Comparison of ENCODE assay signal across 10 cellular contexts in genomic region chr4:184385705-184386141, GRCh38.
A peak's percentile ranks its signal among the peaks of the same experiment; 100 is the strongest.
DNase-seq lines count a peak whose midpoint lies in the region; ATAC-seq, FAIRE-seq and TF ChIP-seq lines count a peak whose summit lies in the region.
"Had no signal": no experiment of that assay in that cellular context is flagged by ENCODE, and none has a peak within 500 bp of the region (broad histone marks: within the 10 kb centered on the region; RNA-seq: fewer than 3 reads in every experiment).

No MANE protein-coding gene starts in this region.

- H3K27ac Mint-ChIP-seq in osteocyte (ENCODE audit: unreplicated experiment) = peak overlapping the region; percentile 88

- POLR2A ChIA-PET in Panc1 (lab: Charles Lee) = no interaction called here

- H3K4me3 Mint-ChIP-seq in osteocyte (ENCODE audit: unreplicated experiment) = no peak overlapping the region

- no peak for DNase-seq in GM12891 (ENCODE audit: insufficient read length, low spot score)
- DNase-seq in Panc1 (ENCODE audit: low read depth, low spot score) = no peak
- peak; percentile 39 for DNase-seq in fibroblast of pulmonary artery (ENCODE audit: low read depth)
- no peak for DNase-seq in osteocyte (ENCODE audit: extremely low spot score, unreplicated experiment)
- DNase-seq in hepatic stellate cell (ENCODE audit: low spot score) = no peak
- DNase-seq in SK-N-DZ (ENCODE audit: low spot score) = no peak
- no peak for DNase-seq in HT-29 (ENCODE audit: low spot score)
- DNase-seq: activated T-cell treated with anti-CD3 and anti-CD28 coated beads for 4 hours, NCI-H345 had no signal

- in situ Hi-C loops in Panc1 (cut with HindIII; ENCODE audit: low pct_unique_long_range_greater_than_20kb, low sequenced_read_pairs) = no loop called here

- BruUV-seq in Panc1 (replicated peaks; lab: Mats Ljungman, UMichigan) = no TSS peak

- CTCF ChIA-PET in Panc1 (lab: Charles Lee) = no interaction called here

- ATAC-seq in Panc1 (0 out of 2 replicates have a peak, but pooled peaks have one; percentile 15), HG03139 (IDR thresholded peaks at IDR 0.05; ENCODE audit: unreplicated experiment) (no peak)

- peak; percentile 91 for FAIRE-seq in GM12891 (lab: Jason Lieb, UNC)

- intact Hi-C loops in Panc1 (cut with micrococcal nuclease; ENCODE audit: unreplicated experiment) = loop anchor here (10.0 kb wide), 1 partner anchor 121 kb away; no protein-coding TSS in a partner anchor

- no peaks in the 10 kb centered on the region for H3K27me3 Mint-ChIP-seq in osteocyte (ENCODE audit: unreplicated experiment)

- H3K4me3 ChIP-seq in Panc1 (ENCODE audit: low read depth in 2 of 2, low read length in 2 of 2) (no peak overlapping the region), fibroblast of pulmonary artery (replicated peaks; ENCODE audit: low read depth, low read length) (no peak overlapping the region)

- no peaks in the 10 kb centered on the region for H3K27me3 ChIP-seq in Panc1 (ENCODE audit: control insufficient read depth, insufficient read depth, low read length)

- H3K4me1 ChIP-seq in Panc1 (ENCODE audit: control insufficient read depth, insufficient read depth, low read length) = peaks cover 39% of the 10 kb centered on the region

- H3K27ac ChIP-seq in Panc1 (ENCODE audit: low read length) = peak overlapping the region; percentile 79

- peaks cover 36% of the 10 kb centered on the region for H3K36me3 Mint-ChIP-seq in osteocyte (ENCODE audit: unreplicated experiment)

- TF ChIP-seq CTCF in Panc1 (IDR thresholded peaks at IDR 0.05) = no peak
- TF ChIP-seq CTCF in fibroblast of pulmonary artery (IDR thresholded peaks at IDR 0.05; ENCODE audit: low read length, missing control alignments) = no peak
- no peak for TF ChIP-seq CTCF in osteocyte (IDR thresholded peaks at IDR 0.05)

- H3K9me3 ChIP-seq in Panc1 (ENCODE audit: control insufficient read depth, insufficient read depth, low read depth, low read length) = no peaks in the 10 kb centered on the region

- H3K4me1 Mint-ChIP-seq in osteocyte (ENCODE audit: unreplicated experiment) = peaks cover 38% of the 10 kb centered on the region

- TF ChIP-seq POLR2A in GM12891 (IDR thresholded peaks at IDR 0.05; ENCODE audit: low read depth, low read length) = no peak

- no peaks in the 10 kb centered on the region for H3K9me3 Mint-ChIP-seq in osteocyte (ENCODE audit: unreplicated experiment)

- no peaks in the 10 kb centered on the region for H3K36me3 ChIP-seq in Panc1 (ENCODE audit: control insufficient read depth, insufficient read depth, low read length)

TF ChIP-seq in GM12891, 5 proteins besides CTCF, POLR2A, EP300 and RAD21:
- TF ChIP-seq PAX5 (IDR thresholded peaks at IDR 0.05; ENCODE audit: insufficient read depth, low read length, severe bottlenecking) (no peak), POU2F2 (IDR thresholded peaks at IDR 0.05; ENCODE audit: low read depth, low read length) (no peak), SPI1 (IDR thresholded peaks at IDR 0.05; ENCODE audit: low read depth, low read length) (peak; percentile 38)
TF ChIP-seq in GM12891: peak in this region for 1.
